Comparison of ENCODE assay signal across 25 cellular contexts in genomic region chr10:121293121-121293520, GRCh38.
"Had no signal": no experiment of that assay in that cellular context is flagged by ENCODE, and none has a peak within 500 bp of the region (broad histone marks: within the 10 kb centered on the region; RNA-seq: fewer than 3 reads in every experiment).

No MANE protein-coding gene starts in this region.

- H2AFZ ChIP-seq: parathyroid adenoma had no signal

- H3K9me3 Mint-ChIP-seq: activated CD4-positive, alpha-beta T cell treated with anti-CD3 and anti-CD28 coated beads, Interleukin-2, amount 10 ng/mL, durations not matched to agents 7 days and 5 days; immature natural killer cell; nephron had no signal

- H3K79me2 ChIP-seq: parathyroid adenoma had no signal

- H3K27me3 Mint-ChIP-seq: activated CD4-positive, alpha-beta T cell treated with anti-CD3 and anti-CD28 coated beads, Interleukin-2, amount 10 ng/mL, durations not matched to agents 7 days and 5 days had no signal

- H3K36me3 Mint-ChIP-seq: activated naive CD4-positive, alpha-beta T cell treated with anti-CD3 and anti-CD28 coated beads, Interleukin-2, amount 50 U/mL, for 72 hours; brain; immature natural killer cell; T-cell had no signal

- H3K4me3 Mint-ChIP-seq: activated CD4-positive, alpha-beta T cell treated with anti-CD3 and anti-CD28 coated beads, Interleukin-2, amount 10 ng/mL, durations not matched to agents 7 days and 5 days; activated T-helper 17 cell treated with anti-CD3 and anti-CD28 coated beads, Interleukin-2, amount 50 U/mL, for 72 hours; brain; immature natural killer cell; nephron; T-cell had no signal

- H3K27me3 ChIP-seq: upper lobe of right lung had no signal

- H3K9ac ChIP-seq: parathyroid adenoma had no signal

- DNase-seq: activated CD4-positive, alpha-beta T cell treated with anti-CD3 and anti-CD28 coated beads, Interleukin-2, amount 10 ng/mL, durations not matched to agents 7 days and 5 days; activated CD4-positive, CD25-positive, alpha-beta regulatory T cell treated with anti-CD3 and anti-CD28 coated beads, Interleukin-2, amount 50 U/mL, for 72 hours; activated T-cell treated with anti-CD3 and anti-CD28 coated beads, Interleukin-2, amount 50 U/mL, for 1 hour; aorta; caudate nucleus; dermis blood vessel endothelial cell; effector CD8-positive, alpha-beta T cell; foreskin melanocyte; immature natural killer cell; kidney glomerular epithelial cell; left ventricle myocardium superior; mammary epithelial cell; midbrain; nucleus accumbens; spleen; stimulated activated CD4-positive, alpha-beta T cell treated with anti-CD3 and anti-CD28 coated beads, Interleukin-4, amount 100 ng/mL, for 24 hours; stimulated activated naive CD4-positive, alpha-beta T cell treated with Interleukin-2 at 50 U/mL for 16 hours; T-cell; upper lobe of right lung; WERI-Rb-1 had no signal

- H3K4me3 ChIP-seq: spleen, upper lobe of right lung had no signal

- H3K4me1 ChIP-seq: parathyroid adenoma, spleen, upper lobe of right lung had no signal

- H3K27ac Mint-ChIP-seq: activated CD4-positive, alpha-beta T cell treated with anti-CD3 and anti-CD28 coated beads, Interleukin-2, amount 10 ng/mL, durations not matched to agents 7 days and 5 days; activated naive CD4-positive, alpha-beta T cell treated with anti-CD3 and anti-CD28 coated beads, Interleukin-2, amount 50 U/mL, for 72 hours; activated T-helper 17 cell treated with anti-CD3 and anti-CD28 coated beads, Interleukin-2, amount 50 U/mL, for 72 hours; immature natural killer cell; T-cell had no signal

- H3K9me3 ChIP-seq: spleen, upper lobe of right lung had no signal

- H3K27ac ChIP-seq: parathyroid adenoma, spleen, upper lobe of right lung, WERI-Rb-1 had no signal

- ATAC-seq: activated naive CD4-positive, alpha-beta T cell treated with anti-CD3 and anti-CD28 coated beads, Interleukin-2, amount 50 U/mL, for 72 hours; activated T-helper 17 cell treated with anti-CD3 and anti-CD28 coated beads, Interleukin-2, amount 50 U/mL, for 72 hours; left ventricle myocardium superior; T-cell; upper lobe of right lung had no signal

- H3K4me1 Mint-ChIP-seq: activated CD4-positive, alpha-beta T cell treated with anti-CD3 and anti-CD28 coated beads, Interleukin-2, amount 10 ng/mL, durations not matched to agents 7 days and 5 days; activated T-helper 17 cell treated with anti-CD3 and anti-CD28 coated beads, Interleukin-2, amount 50 U/mL, for 72 hours; immature natural killer cell; T-cell had no signal

- H3K36me3 ChIP-seq: spleen, upper lobe of right lung, WERI-Rb-1 had no signal
